1 cellular context compared by ENCODE assay signal in the genomic region with DNA sequence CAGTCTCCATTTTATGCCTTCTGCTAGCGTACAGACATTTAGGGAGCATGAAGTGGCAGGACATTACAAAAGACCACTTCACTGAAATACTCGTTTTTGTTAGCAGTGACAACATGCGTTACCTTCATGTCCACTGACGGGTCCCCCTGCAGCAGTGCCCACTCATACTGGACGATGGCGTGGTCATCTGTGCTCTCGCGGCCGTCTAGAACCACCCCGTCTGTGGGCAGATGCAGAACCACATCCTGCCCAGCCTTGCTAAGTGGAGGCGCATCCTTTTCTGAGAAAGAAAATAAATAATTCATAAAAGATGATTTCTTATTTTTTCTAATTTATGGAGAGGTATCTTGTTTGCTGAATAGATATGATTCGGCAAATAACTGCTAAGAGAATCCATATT.
TF ChIP-seq lines count a peak whose summit lies in the region.

No MANE protein-coding gene starts in this region.

TF ChIP-seq in IMR-90, 13 proteins besides CTCF, POLR2A, EP300 and RAD21:
- TF ChIP-seq, protein P1, sequence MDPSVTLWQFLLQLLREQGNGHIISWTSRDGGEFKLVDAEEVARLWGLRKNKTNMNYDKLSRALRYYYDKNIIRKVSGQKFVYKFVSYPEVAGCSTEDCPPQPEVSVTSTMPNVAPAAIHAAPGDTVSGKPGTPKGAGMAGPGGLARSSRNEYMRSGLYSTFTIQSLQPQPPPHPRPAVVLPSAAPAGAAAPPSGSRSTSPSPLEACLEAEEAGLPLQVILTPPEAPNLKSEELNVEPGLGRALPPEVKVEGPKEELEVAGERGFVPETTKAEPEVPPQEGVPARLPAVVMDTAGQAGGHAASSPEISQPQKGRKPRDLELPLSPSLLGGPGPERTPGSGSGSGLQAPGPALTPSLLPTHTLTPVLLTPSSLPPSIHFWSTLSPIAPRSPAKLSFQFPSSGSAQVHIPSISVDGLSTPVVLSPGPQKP (IDR thresholded peaks at IDR 0.05; ENCODE audit: borderline replicate concordance, low read depth, low read length) = no peak
- no peak for TF ChIP-seq CHD1 (IDR thresholded peaks at IDR 0.05; ENCODE audit: low read depth, low read length)
- no peak for TF ChIP-seq CEBPB (IDR thresholded peaks at IDR 0.05; ENCODE audit: low read depth, low read length)
- TF ChIP-seq MAZ (IDR thresholded peaks at IDR 0.05; ENCODE audit: borderline replicate concordance, low read depth, low read length) = no peak
- no peak for TF ChIP-seq MAFK (IDR thresholded peaks at IDR 0.05; ENCODE audit: low read depth, low read length)
- TF ChIP-seq RFX5 (IDR thresholded peaks at IDR 0.05; ENCODE audit: low read depth, low read length) = no peak
